In genomic region chr15:89566141-89566540, GRCh38 we compare ENCODE assay signal across 1 cellular context.
TF ChIP-seq lines count a peak whose summit lies in the region.

No MANE protein-coding gene starts in this region.

TF ChIP-seq in IMR-90, 13 proteins besides CTCF, POLR2A, EP300 and RAD21:
- TF ChIP-seq SMC3 (IDR thresholded peaks at IDR 0.05; ENCODE audit: low read depth, low read length) (no peak), BHLHE40 (IDR thresholded peaks at IDR 0.05; ENCODE audit: low read depth, low read length) (no peak), MAZ (IDR thresholded peaks at IDR 0.05; ENCODE audit: borderline replicate concordance, low read depth, low read length) (no peak), MXI1 (IDR thresholded peaks at IDR 0.05; ENCODE audit: borderline replicate concordance, low read depth, low read length) (no peak), USF2 (IDR thresholded peaks at IDR 0.05; ENCODE audit: low read depth, low read length) (no peak), RFX5 (IDR thresholded peaks at IDR 0.05; ENCODE audit: low read depth, low read length) (no peak), CEBPB (IDR thresholded peaks at IDR 0.05; ENCODE audit: low read depth, low read length) (no peak), CHD1 (IDR thresholded peaks at IDR 0.05; ENCODE audit: low read depth, low read length) (no peak), FOS (IDR thresholded peaks at IDR 0.05; ENCODE audit: low read depth, low read length) (no peak), MAFK (IDR thresholded peaks at IDR 0.05; ENCODE audit: low read depth, low read length) (no peak), NFE2L2 (IDR thresholded peaks at IDR 0.05; ENCODE audit: low read depth, low read length) (no peak), ELK1 (IDR thresholded peaks at IDR 0.05; ENCODE audit: borderline replicate concordance, low read depth, low read length) (no peak)
